In genomic region chr9:25964239-25964638, GRCh38 we compare ENCODE assay signal across 8 cellular contexts.
DNase-seq lines count a peak whose midpoint lies in the region; ATAC-seq and TF ChIP-seq lines count a peak whose summit lies in the region.

No MANE protein-coding gene starts in this region.

- 46 to 50% methylated on average over 3 of the region's 3 CpGs for WGBS in lung, 2 donors

- no peaks in the 10 kb centered on the region for H3K36me3 ChIP-seq in brain microvascular endothelial cell (replicated peaks)
- H3K36me3 ChIP-seq in lung (ENCODE audit: control insufficient read depth in 2 of 2, insufficient read depth in 2 of 2, low read length in 2 of 2) = no peaks in the 10 kb centered on the region

- DNase-seq in GM03348 (ENCODE audit: low spot score) = peak; percentile 64
- peak; percentile 4 for DNase-seq in NCI-H345 treated with DMSO at 0.1 percent for 48 hours (lab: John Stamatoyannopoulos, UW; ENCODE audit: unreplicated experiment)
- peak; percentile 73 for DNase-seq in brain microvascular endothelial cell
- DNase-seq in lung (ENCODE audit: low spot score) = peak; percentile 33
- DNase-seq in sciatic nerve (ENCODE audit: low spot score) = no peak
- DNase-seq in NOMO-1 treated with dmso at 0.1 percent for 144 hours (lab: John Stamatoyannopoulos, UW; ENCODE audit: unreplicated experiment) = no peak

- TF ChIP-seq CTCF in brain microvascular endothelial cell (IDR thresholded peaks at IDR 0.05; ENCODE audit: low read depth, low read length, missing control alignments) = peak; percentile 70
- TF ChIP-seq CTCF in lung (IDR thresholded peaks at IDR 0.05; ENCODE audit: control extremely low read depth, extremely low read depth) = no peak

- H3K27ac ChIP-seq in brain microvascular endothelial cell (no peak overlapping the region), lung (ENCODE audit: low read depth in 1 of 2, low read length in 1 of 2) (no peak overlapping the region)

- intact Hi-C loops in sciatic nerve (cut with DNase I) = no loop called here

- peaks cover 0 to 5% of the 10 kb centered on the region in 2 donors for H3K9me3 ChIP-seq in lung (ENCODE audit: control insufficient read depth in 2 of 2, insufficient read depth in 1 of 2, low read length in 1 of 2)

- ATAC-seq in HG02610 (IDR thresholded peaks at IDR 0.05; ENCODE audit: unreplicated experiment) (peak; percentile 81), lung (ENCODE audit: insufficient read depth, low FRiP score) (peak; percentile 66), GM19397 (IDR thresholded peaks at IDR 0.05; ENCODE audit: unreplicated experiment) (no peak), sciatic nerve (no peak)

- no peak overlapping the region for H3K4me3 ChIP-seq in brain microvascular endothelial cell (ENCODE audit: low read depth, low read length)
- no peak overlapping the region for H3K4me3 ChIP-seq in lung

- in situ Hi-C loops in brain microvascular endothelial cell (cut with HindIII; ENCODE audit: low pct_ligation_motif_present, low sequenced_read_pairs) = no loop called here

- H3K4me1 ChIP-seq in lung (ENCODE audit: control insufficient read depth in 2 of 2, insufficient read depth in 2 of 2, low read length in 2 of 2) = no peaks in the 10 kb centered on the region

- H3K27me3 ChIP-seq in brain microvascular endothelial cell (replicated peaks) (no peaks in the 10 kb centered on the region), lung (ENCODE audit: control insufficient read depth, insufficient read depth) (no peaks in the 10 kb centered on the region)

Comparison
In these comparisons a context has a peak if more than half of its experiments do, and no peak if none do; other contexts are left out.
1. DNase-seq: peak in GM03348 (single experiment), NCI-H345 treated with DMSO at 0.1 percent for 48 hours (single experiment), brain microvascular endothelial cell (single experiment) and lung (single experiment); none in sciatic nerve (single experiment) and NOMO-1 treated with dmso at 0.1 percent for 144 hours (single experiment).
2. ATAC-seq: peak in HG02610 (single experiment) and lung (single experiment); none in GM19397 (single experiment) and sciatic nerve (single experiment).